In the genomic region with DNA sequence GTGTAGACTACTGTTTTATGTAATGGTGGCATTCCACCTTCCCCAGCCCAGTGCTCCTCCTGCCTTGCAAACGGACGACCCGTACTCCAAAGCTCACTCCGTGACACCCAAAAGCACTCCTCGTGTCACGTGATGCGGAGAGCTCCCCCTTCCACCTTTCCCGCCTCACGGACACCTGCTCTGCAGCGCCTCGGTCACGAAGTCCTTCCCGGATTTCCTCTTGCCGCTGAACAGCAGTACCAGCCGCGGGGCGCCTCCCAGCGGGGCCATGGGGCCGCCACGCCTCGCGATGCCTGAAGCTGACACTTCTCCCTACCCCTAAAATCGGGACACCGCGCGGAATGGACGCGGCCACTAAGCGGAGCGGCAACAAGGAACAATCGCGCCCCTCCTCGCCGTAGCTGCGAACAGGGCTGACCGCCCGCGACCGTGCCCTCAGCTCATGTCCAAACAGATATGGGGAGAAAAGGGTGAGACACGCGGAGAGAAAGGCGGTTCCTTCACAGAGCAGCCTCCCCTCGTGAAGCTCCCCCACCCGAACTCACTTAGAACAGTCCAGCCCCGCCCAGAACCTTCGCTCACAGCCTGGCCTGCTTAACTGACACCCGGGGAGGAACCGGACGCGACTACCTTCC, we compare ENCODE assay signal across 8 cellular contexts. TPM values are rescaled to one million over a fixed set of nuclear protein-coding genes. Genes with fewer than 3 reads are reported as not detected.
A peak's percentile ranks its signal among the peaks of the same experiment; 100 is the strongest.
DNase-seq lines count a peak whose midpoint lies in the region; ATAC-seq, FAIRE-seq and TF ChIP-seq lines count a peak whose summit lies in the region.

Gene PMVK (minus strand): TSS at position 304 of the 635 bp plus-strand sequence. CDS start 34 bp downstream, at position 270.

- H3K4me1 Mint-ChIP-seq in T-cell (peaks cover 50 to 60% (median 56%) of the 10 kb centered on the region in 3 donors), progenitor cell of endocrine pancreas (ENCODE audit: low read depth) (peaks cover 10% of the 10 kb centered on the region)

- POLR2A ChIA-PET in T-cell (lab: Charles Lee): interaction anchor here (0.5 to 1.4 kb wide), 6 partner anchors 17 to 551 kb away, joined by 3 to 23 read pairs (median 5); partner anchors contain the start of genes PBXIP1 (in 2 of the 2) and FLAD1 (in 1 of the 2)

- peak; percentile 51 for TF ChIP-seq CTCF in progenitor cell of endocrine pancreas (IDR thresholded peaks at IDR 0.05; ENCODE audit: unreplicated experiment)

- ATAC-seq in HG02840 (IDR thresholded peaks at IDR 0.05; ENCODE audit: low FRiP score, unreplicated experiment) (peak; percentile 80), T-cell (replicated peaks in 1 of 4) (peak; percentile 79 to 94 (median 90)), left cardiac atrium (peak; percentile 94 to 97)

- intact Hi-C loops in left cardiac atrium (cut with DNase I): loop anchor here in 1 of 2 donors (2.0 kb wide), 1 partner anchor 24 kb away; no protein-coding TSS in a partner anchor

- H3K27ac Mint-ChIP-seq in T-cell: peak within 1 kb of the TSS; percentile 97 to 99
- peak within 1 kb of the TSS; percentile 100 for H3K27ac Mint-ChIP-seq in progenitor cell of endocrine pancreas

- peak; percentile 90 for DNase-seq in GM12891 (ENCODE audit: insufficient read length, low spot score)
- peak; percentile 77 for DNase-seq in NCI-H1436 treated with DMSO at 0.1 percent for 48 hours (lab: John Stamatoyannopoulos, UW)
- peak; percentile 90 to 97 (median 95) for DNase-seq in T-cell
- peak; percentile 95 for DNase-seq in amniotic epithelial cell (ENCODE audit: low read depth)
- DNase-seq in left cardiac atrium: peak; percentile 96
- DNase-seq in progenitor cell of endocrine pancreas (ENCODE audit: low spot score, unreplicated experiment): peak; percentile 83
- peak; percentile 98 for DNase-seq in ureter (ENCODE audit: low spot score)

- H3K36me3 Mint-ChIP-seq in T-cell: no peaks in the 10 kb centered on the region
- H3K36me3 Mint-ChIP-seq in progenitor cell of endocrine pancreas (ENCODE audit: insufficient read depth): no peaks in the 10 kb centered on the region

- H3K9me3 Mint-ChIP-seq in T-cell (no peaks in the 10 kb centered on the region), progenitor cell of endocrine pancreas (ENCODE audit: low read depth) (no peaks in the 10 kb centered on the region)

- peak; percentile 90 for FAIRE-seq in GM12891 (lab: Jason Lieb, UNC)

- peak within 1 kb of the TSS; percentile 96 to 98 (median 97) for H3K4me3 Mint-ChIP-seq in T-cell
- peak within 1 kb of the TSS; percentile 95 for H3K4me3 Mint-ChIP-seq in progenitor cell of endocrine pancreas (ENCODE audit: low read depth)

- CTCF ChIA-PET in T-cell (lab: Charles Lee): interaction anchor here (0.5 to 1.7 kb wide), 12 partner anchors 16 to 599 kb away, joined by 3 to 14 read pairs (median 3); partner anchors contain the start of genes PBXIP1 (in 1 of the 2) and PYGO2 (in 1 of the 2)

- H3K27me3 Mint-ChIP-seq in T-cell (no peaks in the 10 kb centered on the region), progenitor cell of endocrine pancreas (no peaks in the 10 kb centered on the region)

- peak; percentile 87 for TF ChIP-seq POLR2A in GM12891 (IDR thresholded peaks at IDR 0.05; ENCODE audit: low read depth, low read length)

TF ChIP-seq in GM12891, 5 proteins besides CTCF, POLR2A, EP300 and RAD21:
- TF ChIP-seq PAX5 (IDR thresholded peaks at IDR 0.05; ENCODE audit: insufficient read depth, low read length, severe bottlenecking) (no peak), POU2F2 (IDR thresholded peaks at IDR 0.05; ENCODE audit: low read depth, low read length) (0 out of 2 replicates have a peak, but pooled peaks have one; percentile 25), SPI1 (IDR thresholded peaks at IDR 0.05; ENCODE audit: low read depth, low read length) (0 out of 2 replicates have a peak, but pooled peaks have one; percentile 9), POLR2AphosphoS5 (IDR thresholded peaks at IDR 0.05; ENCODE audit: low read depth, low read length) (peak; percentile 87), TAF1 (IDR thresholded peaks at IDR 0.05; ENCODE audit: low read depth, low read length) (peak; percentile 65)

RNA-seq across cellular contexts. Expression of gene PMVK, which starts in this region (rescaled TPM):
- polyA plus RNA-seq in GM12891 (2012; ENCODE audit: low read depth, missing spikeins): 58.1 TPM
- 10 to 100 TPM; 12.6 to 24.9 (median 22.4) TPM for total RNA-seq in T-cell
- 10 to 100 TPM; 55.9 to 63.7 TPM for total RNA-seq in left cardiac atrium
- total RNA-seq in progenitor cell of endocrine pancreas: 26.3 and 26.9 TPM in 2 replicates
- total RNA-seq in ureter: 41.8 TPM

Comparison
In these comparisons a context has a peak if more than half of its experiments do, and no peak if none do; other contexts are left out.
1. Peak in every context shown above with its lines: DNase-seq and ATAC-seq.